In the genomic region with DNA sequence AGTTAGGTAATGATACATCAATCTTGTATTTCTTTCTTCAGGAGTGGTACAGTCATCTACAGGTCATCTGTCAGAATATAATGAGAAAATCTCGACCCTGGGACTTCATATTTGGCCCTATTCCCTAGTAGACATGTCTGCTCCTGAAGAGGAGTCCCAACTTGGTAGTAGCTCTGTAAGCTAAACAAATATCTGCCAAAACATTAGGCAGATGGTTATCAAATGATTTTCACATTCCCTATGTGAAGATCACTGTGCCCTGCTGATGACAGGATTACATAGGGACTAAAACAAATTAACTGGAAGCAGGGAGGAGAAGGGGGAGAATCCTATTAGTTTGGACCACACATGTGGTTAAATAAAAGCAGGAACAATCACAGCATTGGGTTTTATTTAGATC, we compare ENCODE assay signal across 14 cellular contexts.
"Had no signal": no experiment of that assay in that cellular context is flagged by ENCODE, and none has a peak within 500 bp of the region (broad histone marks: within the 10 kb centered on the region; RNA-seq: fewer than 3 reads in every experiment).

No MANE protein-coding gene starts in this region.

- H3K4me3 ChIP-seq: lower lobe of right lung, thyroid gland had no signal

- ATAC-seq: activated T-cell treated with anti-CD3 and anti-CD28 coated beads, Interleukin-2, amount 50 U/mL, for 72 hours; esophagus mucosa; left cardiac atrium; lower lobe of right lung; naive thymus-derived CD4-positive, alpha-beta T cell had no signal

- H3K4me1 ChIP-seq: lower lobe of right lung, thyroid gland had no signal

- H3K36me3 ChIP-seq: brain microvascular endothelial cell, lower lobe of right lung, thyroid gland had no signal

- H3K27ac ChIP-seq: brain microvascular endothelial cell, lower lobe of right lung, thyroid gland had no signal

- H3K27me3 ChIP-seq: brain microvascular endothelial cell, thyroid gland had no signal

- H3K9me3 ChIP-seq: thyroid gland had no signal

- DNase-seq: activated CD4-positive, alpha-beta memory T cell treated with anti-CD3 and anti-CD28 coated beads for 36 hours; activated CD4-positive, CD25-positive, alpha-beta regulatory T cell treated with anti-CD3 and anti-CD28 coated beads, Interleukin-2, amount 50 U/mL, for 72 hours; activated gamma-delta T cell treated with Interleukin-2 at 50 U/mL for 16 hours; activated naive CD8-positive, alpha-beta T cell treated with anti-CD3 and anti-CD28 coated beads for 36 hours; activated T-cell treated with anti-CD3 and anti-CD28 coated beads, Interleukin-2, amount 50 U/mL, for 72 hours; brain microvascular endothelial cell; cerebellar nuclear complex; dermis blood vessel endothelial cell; left cardiac atrium; lower lobe of right lung; naive thymus-derived CD4-positive, alpha-beta T cell; retina; thyroid gland had no signal
